9 cellular contexts compared by ENCODE assay signal in genomic region chr2:127108090-127108523, GRCh38. TPM values are rescaled to one million over a fixed set of nuclear protein-coding genes. Genes with fewer than 3 reads are reported as not detected.
DNase-seq lines count a peak whose midpoint lies in the region; ATAC-seq, FAIRE-seq and TF ChIP-seq lines count a peak whose summit lies in the region.
"Had no signal": no experiment of that assay in that cellular context is flagged by ENCODE, and none has a peak within 500 bp of the region (broad histone marks: within the 10 kb centered on the region; RNA-seq: fewer than 3 reads in every experiment).

No MANE protein-coding gene starts in this region.

- no peaks in the 10 kb centered on the region for H3K9me3 Mint-ChIP-seq in naive B cell

- no peak for DNase-seq in left ventricle myocardium inferior
- DNase-seq in right cardiac atrium, result no peak
- peak in 10 of 61 donors; percentile 39 to 70 (median 49) for DNase-seq in caudate nucleus (lab: John Stamatoyannopoulos, UW)
- DNase-seq in naive B cell, result no peak
- DNase-seq in uterus, result peak in 1 of 2 donors; percentile 17
- no peak for DNase-seq in H54 (ENCODE audit: insufficient read length, low spot score)
- DNase-seq in foreskin keratinocyte, result no peak
- DNase-seq in NCI-H446 treated with DMSO at 0.1 percent for 48 hours (lab: John Stamatoyannopoulos, UW), result no peak
- DNase-seq: activated gamma-delta T cell treated with Interleukin-2 at 50 U/mL for 16 hours had no signal

- no peak for TF ChIP-seq CTCF in left ventricle myocardium inferior (IDR thresholded peaks at IDR 0.05; ENCODE audit: borderline replicate concordance)
- TF ChIP-seq CTCF in uterus (IDR thresholded peaks at IDR 0.05), result no peak
- TF ChIP-seq CTCF in foreskin keratinocyte (conservative IDR thresholded peaks at IDR 0.05), result no peak

- no peaks in the 10 kb centered on the region for H3K36me3 ChIP-seq in left ventricle myocardium inferior
- H3K36me3 ChIP-seq in uterus, result no peaks in the 10 kb centered on the region

- H3K4me1 ChIP-seq in left ventricle myocardium inferior (peaks cover 49% of the 10 kb centered on the region), right cardiac atrium (ENCODE audit: control insufficient read depth, insufficient read depth, low read length) (peaks cover 6% of the 10 kb centered on the region), uterus (no peaks in the 10 kb centered on the region), foreskin keratinocyte (peaks cover 4% of the 10 kb centered on the region)

- intact Hi-C loops in left ventricle myocardium inferior (cut with micrococcal nuclease), result no loop called here
- intact Hi-C loops in right cardiac atrium (cut with DNase I), result no loop called here
- intact Hi-C loops in uterus (cut with DNase I; ENCODE audit: low total_unique reads), result no loop called here

- H3K36me3 Mint-ChIP-seq in naive B cell, result no peaks in the 10 kb centered on the region

- H3K27ac ChIP-seq in left ventricle myocardium inferior (replicated peaks) (peak overlapping the region; percentile 84), right cardiac atrium (ENCODE audit: low read length) (no peak overlapping the region), caudate nucleus (ENCODE audit: low read depth, low read length) (peak overlapping the region; percentile 95), uterus (peak overlapping the region; percentile 86 to 89), foreskin keratinocyte (no peak overlapping the region)

- 79% methylated on average over 11 of the region's 11 CpGs for WGBS in right cardiac atrium

- no peak for TF ChIP-seq POLR2A in uterus (IDR thresholded peaks at IDR 0.05)
- no peak for TF ChIP-seq POLR2A in H54 (IDR thresholded peaks at IDR 0.05; ENCODE audit: low read depth, low read length)

- no peak for FAIRE-seq in H54 (lab: Jason Lieb, UNC)

- peaks cover 7 to 24% (median 21%) of the 10 kb centered on the region in 3 donors for H3K27me3 Mint-ChIP-seq in naive B cell

- H3K4me1 Mint-ChIP-seq in naive B cell, result peaks cover 6 to 17% (median 10%) of the 10 kb centered on the region in 3 donors

- peak overlapping the region in 7 of 8 donors; percentile 92 to 98 (median 95) for H3K4me3 Mint-ChIP-seq in naive B cell

- peak overlapping the region in 2 of 6 donors; percentile 37 to 65 for H3K27ac Mint-ChIP-seq in naive B cell

- H3K4me3 ChIP-seq in left ventricle myocardium inferior (peak overlapping the region; percentile 87), right cardiac atrium (ENCODE audit: low read length) (no peak overlapping the region), uterus (peak overlapping the region in 1 of 2 donors; percentile 64)

- ATAC-seq in right cardiac atrium (no peak), naive B cell (ENCODE audit: low read depth in 2 of 2) (no peak), foreskin keratinocyte (no peak)

- H3K27me3 ChIP-seq in left ventricle myocardium inferior (ENCODE audit: low read depth) (peaks cover 3% of the 10 kb centered on the region), right cardiac atrium (ENCODE audit: control insufficient read depth, insufficient read depth) (no peaks in the 10 kb centered on the region), uterus (no peaks in the 10 kb centered on the region), foreskin keratinocyte (peaks cover 10% of the 10 kb centered on the region)

- H3K9me3 ChIP-seq in left ventricle myocardium inferior (replicated peaks), result no peaks in the 10 kb centered on the region
- no peaks in the 10 kb centered on the region for H3K9me3 ChIP-seq in right cardiac atrium (ENCODE audit: control insufficient read depth, low read length)
- H3K9me3 ChIP-seq in uterus, result no peaks in the 10 kb centered on the region

RNA-seq across cellular contexts. Expression of gene BIN1, which starts 1.2 kb away (rescaled TPM):
- total RNA-seq in left ventricle myocardium inferior (15.8 TPM), right cardiac atrium (10 to 100 TPM in 3 of 4 donors, 1 to 10 TPM in 1; 6.6 to 12.0 (median 10.4) TPM), uterus (100 to 1,000 TPM in 1 of 4 donors, 10 to 100 TPM in 3; 41.5 to 112 (median 57.8) TPM), foreskin keratinocyte (30.6 and 30.8 TPM in 2 replicates)
- polyA plus RNA-seq in right cardiac atrium (5.9 TPM), naive B cell (ENCODE audit: low read depth in 6 of 6) (100 to 1,000 TPM; 103 to 150 (median 124) TPM), foreskin keratinocyte (29.4 and 31.0 TPM in 2 replicates)

Comparison
In these comparisons a context has a peak if more than half of its experiments do, and no peak if none do; other contexts are left out.
1. H3K27ac ChIP-seq: peak in left ventricle myocardium inferior (single experiment), caudate nucleus (single experiment) and uterus (2 of 2); none in right cardiac atrium (single experiment) and foreskin keratinocyte (single experiment).